24 cellular contexts compared by ENCODE assay signal in genomic region chr2:80070587-80070986, GRCh38.
"Had no signal": no experiment of that assay in that cellular context is flagged by ENCODE, and none has a peak within 500 bp of the region (broad histone marks: within the 10 kb centered on the region; RNA-seq: fewer than 3 reads in every experiment).

No MANE protein-coding gene starts in this region.

- H3K9me3 ChIP-seq: left lung, lower lobe of right lung, ovary, right atrium auricular region, right lobe of liver, tibial nerve, uterus had no signal

- DNase-seq: hippocampal formation; kidney; left colon; left lung; lower lobe of right lung; mammary epithelial cell; mesenchymal stem cell; naive thymus-derived CD4-positive, alpha-beta T cell; ovary; right lobe of liver; stimulated activated CD4-positive, alpha-beta T cell treated with anti-CD3 and anti-CD28 coated beads, Interleukin-1b, Interleukin-23, amount 100 ng/mL, for 48 hours; stimulated activated CD4-positive, alpha-beta T cell treated with anti-CD3 and anti-CD28 coated beads, Interleukin-2, amount 100 ng/mL, for 48 hours; stimulated activated CD4-positive, alpha-beta T cell treated with anti-CD3 and anti-CD28 coated beads, Interleukin-4, amount 100 ng/mL, for 4 hours; stimulated activated CD8-positive, alpha-beta memory T cell treated with anti-CD3 and anti-CD28 coated beads, Interleukin-4, amount 100 ng/mL, for 48 hours; stimulated activated naive CD4-positive, alpha-beta T cell treated with Interleukin-2 at 50 U/mL for 16 hours; stimulated activated naive CD8-positive, alpha-beta T cell treated with anti-CD3 and anti-CD28 coated beads, Interleukin-15, amount 100 ng/mL, for 72 hours; substantia nigra; uterus had no signal

- ATAC-seq: left colon; left lung; lower lobe of right lung; naive thymus-derived CD4-positive, alpha-beta T cell; natural killer cell treated with Interleukin-12 subunit alpha and Interleukin-12 subunit beta and Interleukin-15 and Interleukin-18, amount 100 ng/mL, for 72 hours; right lobe of liver; stimulated activated memory B cell treated with anti-CD40 and anti-IgM and Interleukin-4, amounts not matched to agents 10 μg/mL and 1 μg/mL and 100 μg/mL, for 72 hours; stimulated activated naive CD8-positive, alpha-beta T cell treated with anti-CD3 and anti-CD28 coated beads, Interleukin-15, amount 100 ng/mL, for 72 hours had no signal

- H3K4me2 ChIP-seq: smooth muscle cell had no signal

- FAIRE-seq: islet of Langerhans, kidney had no signal

- H3K36me3 ChIP-seq: left lung, lower lobe of right lung, ovary, right atrium auricular region, right lobe of liver, tibial nerve, uterus had no signal

- H3K27ac ChIP-seq: left lung, lower lobe of right lung, ovary, right atrium auricular region, right lobe of liver, tibial nerve, uterus had no signal

- H3K4me3 ChIP-seq: left lung, lower lobe of right lung, ovary, right atrium auricular region, right lobe of liver, smooth muscle cell, tibial nerve, uterus had no signal

- H3K4me1 ChIP-seq: left lung, lower lobe of right lung, right atrium auricular region, right lobe of liver, tibial nerve, uterus had no signal

- H3K27me3 ChIP-seq: left lung, ovary, right atrium auricular region, right lobe of liver, tibial nerve, uterus had no signal
